In genomic region chr2:98507461-98507860, GRCh38 we compare ENCODE assay signal across 16 cellular contexts.
DNase-seq lines count a peak whose midpoint lies in the region; ATAC-seq and TF ChIP-seq lines count a peak whose summit lies in the region.
"Had no signal": no experiment of that assay in that cellular context is flagged by ENCODE, and none has a peak within 500 bp of the region (broad histone marks: within the 10 kb centered on the region; RNA-seq: fewer than 3 reads in every experiment).

No MANE protein-coding gene starts in this region.

- H3K36me3 ChIP-seq in Peyer's patch (no peaks in the 10 kb centered on the region), gastroesophageal sphincter (no peaks in the 10 kb centered on the region)
- H3K36me3 ChIP-seq: thyroid gland had no signal

- H3K27ac ChIP-seq in Peyer's patch = peak overlapping the region; percentile 9 to 63 (median 50)
- H3K27ac ChIP-seq in gastroesophageal sphincter = peak overlapping the region in 3 of 4 donors; percentile 72 to 80 (median 72)
- H3K27ac ChIP-seq: SK-N-MC, thyroid gland had no signal

- H3K9me3 Mint-ChIP-seq in activated CD8-positive, alpha-beta memory T cell treated with anti-CD3 and anti-CD28 coated beads, Interleukin-2, amount 10 ng/mL, durations not matched to agents 7 days and 5 days (ENCODE audit: low read depth) = no peaks in the 10 kb centered on the region
- no peaks in the 10 kb centered on the region for H3K9me3 Mint-ChIP-seq in stimulated activated effector memory CD8-positive, alpha-beta T cell treated with anti-CD3 and anti-CD28 coated beads, Interleukin-12 subunit alpha, Interleukin-12 subunit beta, amount 100 ng/mL, for 72 hours
- H3K9me3 Mint-ChIP-seq: activated B cell treated with CpG ODN at 0.5 μM for 24 hours, HFFc6 had no signal

- H3K27me3 Mint-ChIP-seq in activated CD8-positive, alpha-beta memory T cell treated with anti-CD3 and anti-CD28 coated beads, Interleukin-2, amount 10 ng/mL, durations not matched to agents 7 days and 5 days = no peaks in the 10 kb centered on the region
- H3K27me3 Mint-ChIP-seq: activated B cell treated with CpG ODN at 0.5 μM for 24 hours had no signal

- H3K4me1 ChIP-seq in Peyer's patch = peaks cover 0 to 13% (median 4%) of the 10 kb centered on the region in 4 donors
- H3K4me1 ChIP-seq in gastroesophageal sphincter = peaks cover 10 to 75% (median 40%) of the 10 kb centered on the region in 3 donors

- WGBS in gastroesophageal sphincter (ENCODE audit: low coverage in 1 of 2), 2 donors = 50% methylated on average over 1 of the region's 3 CpGs; no CpG with 5 or more reads in 1 of the 2 donors

- H3K9me3 ChIP-seq in Peyer's patch (no peaks in the 10 kb centered on the region), gastroesophageal sphincter (no peaks in the 10 kb centered on the region)
- H3K9me3 ChIP-seq: thyroid gland had no signal

- CTCF ChIA-PET in activated CD8-positive, alpha-beta memory T cell treated with anti-CD3 and anti-CD28 coated beads, Interleukin-2, amount 10 ng/mL, durations not matched to agents 7 days and 5 days (lab: Charles Lee) = interaction anchor here (1.7 to 2.6 kb wide), 2 partner anchors 8 to 11 kb away, joined by 4 to 10 read pairs; no protein-coding TSS in a partner anchor

- no peak for TF ChIP-seq EP300 in gastroesophageal sphincter (IDR thresholded peaks at IDR 0.05)

- ATAC-seq in activated CD8-positive, alpha-beta memory T cell treated with anti-CD3 and anti-CD28 coated beads, Interleukin-2, amount 10 ng/mL, durations not matched to agents 7 days and 5 days = no peak
- no peak for ATAC-seq in gastroesophageal sphincter
- no peak for ATAC-seq in stimulated activated effector memory CD8-positive, alpha-beta T cell treated with anti-CD3 and anti-CD28 coated beads, Interleukin-12 subunit alpha, Interleukin-12 subunit beta, amount 100 ng/mL, for 72 hours
- no peak for ATAC-seq in GM18520 (IDR thresholded peaks at IDR 0.05; ENCODE audit: unreplicated experiment)

- no peak for DNase-seq in activated CD8-positive, alpha-beta memory T cell treated with anti-CD3 and anti-CD28 coated beads, Interleukin-2, amount 10 ng/mL, durations not matched to agents 7 days and 5 days
- DNase-seq in activated CD8-positive, alpha-beta memory T cell treated with anti-CD3 and anti-CD28 coated beads, Interleukin-2, amount 50 U/mL, for 48 hours = no peak
- DNase-seq in Peyer's patch (no peak), glomerular visceral epithelial cell (ENCODE audit: extremely low spot score) (no peak)
- DNase-seq in stimulated activated effector memory CD8-positive, alpha-beta T cell treated with anti-CD3 and anti-CD28 coated beads, Interleukin-12 subunit alpha, Interleukin-12 subunit beta, amount 100 ng/mL, for 72 hours (ENCODE audit: low spot score in 2 of 2) = no peak
- DNase-seq in activated CD4-positive, CD25-positive, alpha-beta regulatory T cell (lab: John Stamatoyannopoulos, UW) = no peak
- DNase-seq: ACHN, activated B cell treated with CpG ODN at 0.5 μM for 24 hours, HFFc6, NCI-H2171 treated with DMSO at 0.1 percent for 48 hours, occipital lobe had no signal

- no peak overlapping the region for H3K4me3 Mint-ChIP-seq in activated CD8-positive, alpha-beta memory T cell treated with anti-CD3 and anti-CD28 coated beads, Interleukin-2, amount 10 ng/mL, durations not matched to agents 7 days and 5 days
- H3K4me3 Mint-ChIP-seq in stimulated activated effector memory CD8-positive, alpha-beta T cell treated with anti-CD3 and anti-CD28 coated beads, Interleukin-12 subunit alpha, Interleukin-12 subunit beta, amount 100 ng/mL, for 72 hours = no peak overlapping the region
- H3K4me3 Mint-ChIP-seq: activated B cell treated with CpG ODN at 0.5 μM for 24 hours, HFFc6 had no signal

- TF ChIP-seq POLR2A in Peyer's patch (IDR thresholded peaks at IDR 0.05) = no peak
- no peak for TF ChIP-seq POLR2A in gastroesophageal sphincter (IDR thresholded peaks at IDR 0.05)

- TF ChIP-seq CTCF in Peyer's patch (IDR thresholded peaks at IDR 0.05) = no peak
- TF ChIP-seq CTCF in gastroesophageal sphincter (IDR thresholded peaks at IDR 0.05) = no peak

- H3K36me3 Mint-ChIP-seq in activated CD8-positive, alpha-beta memory T cell treated with anti-CD3 and anti-CD28 coated beads, Interleukin-2, amount 10 ng/mL, durations not matched to agents 7 days and 5 days = peaks cover 35% of the 10 kb centered on the region
- peaks cover 44% of the 10 kb centered on the region for H3K36me3 Mint-ChIP-seq in stimulated activated effector memory CD8-positive, alpha-beta T cell treated with anti-CD3 and anti-CD28 coated beads, Interleukin-12 subunit alpha, Interleukin-12 subunit beta, amount 100 ng/mL, for 72 hours

- H3K4me3 ChIP-seq in Peyer's patch = no peak overlapping the region
- H3K4me3 ChIP-seq in gastroesophageal sphincter = no peak overlapping the region
- H3K4me3 ChIP-seq: lung, SK-N-MC, thyroid gland had no signal

- H3K27ac Mint-ChIP-seq in activated CD8-positive, alpha-beta memory T cell treated with anti-CD3 and anti-CD28 coated beads, Interleukin-2, amount 10 ng/mL, durations not matched to agents 7 days and 5 days = peak overlapping the region; percentile 8
- H3K27ac Mint-ChIP-seq in stimulated activated effector memory CD8-positive, alpha-beta T cell treated with anti-CD3 and anti-CD28 coated beads, Interleukin-12 subunit alpha, Interleukin-12 subunit beta, amount 100 ng/mL, for 72 hours = peak overlapping the region; percentile 35
- H3K27ac Mint-ChIP-seq: activated B cell treated with CpG ODN at 0.5 μM for 24 hours, HFFc6 had no signal

- peaks cover 92% of the 10 kb centered on the region for H3K4me1 Mint-ChIP-seq in activated CD8-positive, alpha-beta memory T cell treated with anti-CD3 and anti-CD28 coated beads, Interleukin-2, amount 10 ng/mL, durations not matched to agents 7 days and 5 days
- peaks cover 96% of the 10 kb centered on the region for H3K4me1 Mint-ChIP-seq in stimulated activated effector memory CD8-positive, alpha-beta T cell treated with anti-CD3 and anti-CD28 coated beads, Interleukin-12 subunit alpha, Interleukin-12 subunit beta, amount 100 ng/mL, for 72 hours

- no peaks in the 10 kb centered on the region for H3K27me3 ChIP-seq in Peyer's patch
- no peaks in the 10 kb centered on the region for H3K27me3 ChIP-seq in gastroesophageal sphincter
- H3K27me3 ChIP-seq: thyroid gland had no signal
